In the genomic region with DNA sequence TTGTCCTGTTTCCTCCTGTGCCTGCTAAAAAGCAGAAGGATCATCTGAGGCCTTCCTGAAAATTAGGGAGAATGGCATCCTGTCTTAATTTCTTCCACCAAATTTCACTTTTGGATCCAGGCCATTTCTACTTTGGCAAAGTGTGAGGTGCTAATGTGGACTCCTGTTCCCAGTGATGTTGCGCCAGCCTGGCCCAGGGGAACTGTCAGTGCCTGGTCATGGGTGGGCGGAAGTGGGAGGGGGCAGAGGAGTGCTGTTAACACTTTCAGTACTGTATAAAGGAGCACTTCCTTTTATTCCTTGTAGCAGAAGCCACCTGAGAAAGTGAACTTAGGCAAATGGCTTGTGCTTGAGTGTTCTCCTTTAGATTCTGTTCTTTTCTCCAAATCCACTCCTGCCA, we compare ENCODE assay signal across 8 cellular contexts. TPM values are rescaled to one million over a fixed set of nuclear protein-coding genes. Genes with fewer than 3 reads are reported as not detected.
A peak's percentile ranks its signal among the peaks of the same experiment; 100 is the strongest.
DNase-seq lines count a peak whose midpoint lies in the region; ATAC-seq and TF ChIP-seq lines count a peak whose summit lies in the region.
"Had no signal": no experiment of that assay in that cellular context is flagged by ENCODE, and none has a peak within 500 bp of the region (broad histone marks: within the 10 kb centered on the region; RNA-seq: fewer than 3 reads in every experiment).

No MANE protein-coding gene starts in this region.

- H3K9ac ChIP-seq in duodenal mucosa (ENCODE audit: low read depth in 1 of 2, low read length in 2 of 2) = peak overlapping the region in 1 of 2 donors; percentile 56

- ATAC-seq in GM19463 (IDR thresholded peaks at IDR 0.05; ENCODE audit: unreplicated experiment) = peak; percentile 75
- ATAC-seq in gastrocnemius medialis = peak; percentile 18 to 64
- ATAC-seq in GM21367 (IDR thresholded peaks at IDR 0.05; ENCODE audit: unreplicated experiment) = no peak

- peak overlapping the region in 1 of 2 donors; percentile 63 for H3K4me3 ChIP-seq in duodenal mucosa (ENCODE audit: low read depth in 1 of 2, low read length in 2 of 2)
- no peak overlapping the region for H3K4me3 ChIP-seq in gastrocnemius medialis

- in situ Hi-C loops in gastrocnemius medialis (cut with MboI; ENCODE audit: low sequenced_read_pairs in 4 of 4) = no loop called here

- H3K27me3 ChIP-seq in duodenal mucosa (ENCODE audit: control insufficient read depth in 1 of 2, insufficient read depth in 2 of 2, low read length in 2 of 2) (no peaks in the 10 kb centered on the region), gastrocnemius medialis (no peaks in the 10 kb centered on the region)

- peaks cover 38 to 49% of the 10 kb centered on the region in 2 donors for H3K4me1 ChIP-seq in duodenal mucosa (ENCODE audit: control insufficient read depth in 1 of 2, insufficient read depth in 2 of 2, low read length in 2 of 2)
- peaks cover 8 to 14% of the 10 kb centered on the region in 2 donors for H3K4me1 ChIP-seq in gastrocnemius medialis

- H3K27ac ChIP-seq in duodenal mucosa (ENCODE audit: low read depth, low read length) (peak overlapping the region; percentile 79), gastrocnemius medialis (peak overlapping the region in 3 of 4 donors; percentile 19 to 59 (median 27))

- no peak for TF ChIP-seq CTCF in gastrocnemius medialis (IDR thresholded peaks at IDR 0.05 in 4 of 5, conservative IDR thresholded peaks at IDR 0.05 in 1 of 5)

- H3K9me3 ChIP-seq in duodenal mucosa (ENCODE audit: control insufficient read depth in 1 of 2, low read length in 2 of 2) (no peaks in the 10 kb centered on the region), gastrocnemius medialis (no peaks in the 10 kb centered on the region)

- H3K36me3 ChIP-seq in duodenal mucosa (ENCODE audit: control insufficient read depth in 1 of 2, insufficient read depth in 2 of 2, low read length in 2 of 2) (peaks cover 0 to 3% of the 10 kb centered on the region in 2 donors), gastrocnemius medialis (no peaks in the 10 kb centered on the region)

- DNase-seq in MV-4-11 (lab: John Stamatoyannopoulos, UW) (peak; percentile 60), gastrocnemius medialis (peak in 1 of 2 donors; percentile 31), activated T-cell treated with anti-CD3 and anti-CD28 coated beads for 4 hours (no peak), D341Med (ENCODE audit: low spot score) (no peak)
- DNase-seq: activated naive CD8-positive, alpha-beta T cell treated with anti-CD3 and anti-CD28 coated beads, Interleukin-2, amount 10 ng/mL, durations not matched to agents 7 days and 5 days had no signal

- TF ChIP-seq POLR2A in gastrocnemius medialis (IDR thresholded peaks at IDR 0.05) = no peak

- intact Hi-C loops in gastrocnemius medialis (cut with DNase I; ENCODE audit: low total_unique reads) = no loop called here

RNA-seq across cellular contexts. Expression of a gene that starts 19.9 kb away (rescaled TPM):
- total RNA-seq in gastrocnemius medialis = under 1 TPM in 1 of 4 donors, not detected in 3; 0.17 TPM

RNA-seq across cellular contexts. Expression of a gene that starts 43.3 kb away (rescaled TPM):
- 10 to 100 TPM; 17.5 to 26.3 (median 21.8) TPM for total RNA-seq in gastrocnemius medialis

RNA-seq across cellular contexts. Expression of a gene that starts 58.0 kb away (rescaled TPM):
- total RNA-seq in gastrocnemius medialis = 10 to 100 TPM; 28.8 to 83.3 (median 65.5) TPM
